Comparison of ENCODE assay signal across 8 cellular contexts in the genomic region with DNA sequence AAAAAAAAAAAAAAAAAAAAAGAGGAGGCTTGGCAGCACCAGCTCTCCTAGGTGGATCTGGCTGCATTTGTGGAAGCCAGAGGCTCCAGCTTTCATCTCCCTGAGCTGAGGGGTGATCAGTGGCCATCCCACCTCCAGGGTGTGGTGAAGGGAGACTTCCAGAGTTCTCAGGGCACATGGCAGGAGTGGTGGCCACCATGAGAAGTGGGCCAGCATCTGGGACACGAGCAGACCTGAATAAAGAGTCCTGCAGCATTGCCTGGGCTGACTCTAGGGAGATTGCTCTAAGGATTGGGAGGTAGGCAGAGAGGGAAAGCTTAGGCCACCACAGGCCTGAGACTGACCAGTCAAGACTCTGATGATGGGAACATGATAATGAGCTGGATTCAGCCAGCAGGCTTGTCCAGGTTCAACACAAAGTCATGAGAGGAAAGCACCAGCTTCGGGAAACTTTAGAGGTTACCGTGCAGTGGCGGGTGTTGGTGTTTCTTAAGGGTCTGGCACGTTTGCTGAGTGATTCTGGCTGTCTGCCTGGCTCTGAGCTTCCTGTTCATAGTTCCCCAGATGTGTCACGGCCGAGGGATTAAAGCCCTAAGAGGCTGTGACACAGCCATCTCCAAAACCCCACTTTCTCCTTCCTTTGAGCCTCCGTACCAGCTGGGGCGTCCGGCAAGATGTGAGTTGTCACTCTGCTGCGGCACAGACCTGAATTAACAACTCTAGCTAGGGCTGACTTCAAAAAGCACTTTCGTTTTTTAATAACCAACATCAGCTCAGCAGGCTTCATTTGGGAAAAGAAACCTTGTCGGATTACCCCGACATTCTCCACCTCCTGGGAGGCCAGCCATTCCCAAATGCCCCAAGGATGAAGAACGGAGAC. TPM values are rescaled to one million over a fixed set of nuclear protein-coding genes. Genes with fewer than 3 reads are reported as not detected.
DNase-seq lines count a peak whose midpoint lies in the region; ATAC-seq and TF ChIP-seq lines count a peak whose summit lies in the region.

No MANE protein-coding gene starts in this region.

- peak overlapping the region; percentile 80 for H3K4me3 Mint-ChIP-seq in activated CD4-positive, alpha-beta T cell treated with anti-CD3 and anti-CD28 coated beads for 36 hours
- H3K4me3 Mint-ChIP-seq in nephron progenitor cell = no peak overlapping the region

- H3K27me3 Mint-ChIP-seq in activated CD4-positive, alpha-beta T cell treated with anti-CD3 and anti-CD28 coated beads for 36 hours = peaks cover 11% of the 10 kb centered on the region
- H3K27me3 Mint-ChIP-seq in nephron progenitor cell (ENCODE audit: low read depth, poor library complexity) = peaks cover 3% of the 10 kb centered on the region

- DNase-seq in NOMO-1 treated with DMSO at 0.1 percent for 48 hours (lab: John Stamatoyannopoulos, UW; ENCODE audit: unreplicated experiment) (peak; percentile 23), NOMO-1 treated with dmso at 0.1 percent for 144 hours (lab: John Stamatoyannopoulos, UW; ENCODE audit: unreplicated experiment) (no peak), dorsolateral prefrontal cortex (no peak), nephron progenitor cell (no peak), tibial artery (peak; percentile 87 to 89), NCI-H146 treated with DMSO at 0.1 percent for 48 hours (lab: John Stamatoyannopoulos, UW; ENCODE audit: unreplicated experiment) (no peak)
- DNase-seq in activated CD4-positive, alpha-beta T cell treated with anti-CD3 and anti-CD28 coated beads for 36 hours = peak; percentile 92

- H3K27me3 ChIP-seq in dorsolateral prefrontal cortex = peaks cover 0 to 3% (median 0%) of the 10 kb centered on the region in 45 donors
- no peaks in the 10 kb centered on the region for H3K27me3 ChIP-seq in tibial artery

- H3K4me1 ChIP-seq in tibial artery = peaks cover 0 to 22% (median 5%) of the 10 kb centered on the region in 4 donors

- no peaks in the 10 kb centered on the region for H3K36me3 ChIP-seq in tibial artery

- ATAC-seq in HG03342 (IDR thresholded peaks at IDR 0.05; ENCODE audit: unreplicated experiment) = peak; percentile 87
- peak; percentile 78 for ATAC-seq in activated CD4-positive, alpha-beta T cell treated with anti-CD3 and anti-CD28 coated beads for 36 hours

- peak overlapping the region in 49 of 59 donors; percentile 0 to 57 (median 32) for H3K4me3 ChIP-seq in dorsolateral prefrontal cortex
- H3K4me3 ChIP-seq in tibial artery = peak overlapping the region; percentile 47 to 51

- peaks cover 14% of the 10 kb centered on the region for H3K36me3 Mint-ChIP-seq in activated CD4-positive, alpha-beta T cell treated with anti-CD3 and anti-CD28 coated beads for 36 hours (ENCODE audit: low read depth)
- no peaks in the 10 kb centered on the region for H3K36me3 Mint-ChIP-seq in nephron progenitor cell (ENCODE audit: low read depth)

- POLR2A ChIA-PET in activated CD4-positive, alpha-beta T cell treated with anti-CD3 and anti-CD28 coated beads for 36 hours (lab: Charles Lee) = interaction anchor here (0.6 to 1.6 kb wide), 8 partner anchors 10 to 137 kb away, joined by 3 to 8 read pairs (median 3); no protein-coding TSS in a partner anchor

- TF ChIP-seq CTCF in dorsolateral prefrontal cortex (IDR thresholded peaks at IDR 0.05 in 54 of 56, conservative IDR thresholded peaks at IDR 0.05 in 2 of 56; ENCODE audit: low read depth in 1 of 56, partially characterized antibody in 56 of 56) = no peak
- no peak for TF ChIP-seq CTCF in nephron progenitor cell (IDR thresholded peaks at IDR 0.05)
- TF ChIP-seq CTCF in tibial artery (IDR thresholded peaks at IDR 0.05) = no peak

- CTCF ChIA-PET in activated CD4-positive, alpha-beta T cell treated with anti-CD3 and anti-CD28 coated beads for 36 hours (lab: Charles Lee) = interaction anchor here (0.9 to 3.2 kb wide), 14 partner anchors 11 to 339 kb away, joined by 3 to 11 read pairs (median 4); no protein-coding TSS in a partner anchor

- H3K27ac ChIP-seq in dorsolateral prefrontal cortex (peak overlapping the region in 8 of 59 donors; percentile 0 to 48 (median 17)), tibial artery (peak overlapping the region; percentile 74)

- intact Hi-C loops in activated CD4-positive, alpha-beta T cell treated with anti-CD3 and anti-CD28 coated beads for 36 hours (cut with DNase I, micrococcal nuclease) = loop anchor here (1.0 to 10.0 kb wide), 9 partner anchors 10 to 333 kb away; no protein-coding TSS in a partner anchor
- intact Hi-C loops in dorsolateral prefrontal cortex (cut with DNase I) = no loop called here
- intact Hi-C loops in tibial artery (cut with DNase I; ENCODE audit: low total_unique reads) = no loop called here

- H3K9me3 Mint-ChIP-seq in activated CD4-positive, alpha-beta T cell treated with anti-CD3 and anti-CD28 coated beads for 36 hours (ENCODE audit: low read depth) = peaks cover 9% of the 10 kb centered on the region
- H3K9me3 Mint-ChIP-seq in nephron progenitor cell = no peaks in the 10 kb centered on the region

- no peaks in the 10 kb centered on the region for H3K9me3 ChIP-seq in tibial artery

- H3K27ac Mint-ChIP-seq in activated CD4-positive, alpha-beta T cell treated with anti-CD3 and anti-CD28 coated beads for 36 hours = peak overlapping the region; percentile 84
- peak overlapping the region; percentile 41 for H3K27ac Mint-ChIP-seq in nephron progenitor cell

- peaks cover 59% of the 10 kb centered on the region for H3K4me1 Mint-ChIP-seq in activated CD4-positive, alpha-beta T cell treated with anti-CD3 and anti-CD28 coated beads for 36 hours
- H3K4me1 Mint-ChIP-seq in nephron progenitor cell = peaks cover 42% of the 10 kb centered on the region

RNA-seq across cellular contexts. Expression of gene IL1R1, which starts 38.3 kb away (rescaled TPM):
- 10 to 100 TPM; 20.8 to 21.8 TPM for total RNA-seq in activated CD4-positive, alpha-beta T cell treated with anti-CD3 and anti-CD28 coated beads for 36 hours
- 10 to 100 TPM in 29 of 120 experiments, 1 to 10 TPM in 91; 1.9 to 31.0 (median 6.1) TPM for total RNA-seq in dorsolateral prefrontal cortex

Comparison
In these comparisons a context has a peak if more than half of its experiments do, and no peak if none do; other contexts are left out.
1. DNase-seq: peak in NOMO-1 treated with DMSO at 0.1 percent for 48 hours (single experiment), activated CD4-positive, alpha-beta T cell treated with anti-CD3 and anti-CD28 coated beads for 36 hours (single experiment) and tibial artery (2 of 2); none in NOMO-1 treated with dmso at 0.1 percent for 144 hours (single experiment), dorsolateral prefrontal cortex (0 of 10), nephron progenitor cell (single experiment) and NCI-H146 treated with DMSO at 0.1 percent for 48 hours (single experiment).
2. intact Hi-C loops: an anchor here in activated CD4-positive, alpha-beta T cell treated with anti-CD3 and anti-CD28 coated beads for 36 hours (1.0 to 10.0 kb wide); none called in dorsolateral prefrontal cortex and tibial artery.